ENCODE assay signal across 1 cellular context in genomic region chr6:149963462-149964242, GRCh38.
TF ChIP-seq lines count a peak whose summit lies in the region.

Gene ULBP1, plus strand, starts transcription at chr6:149963943. Its CDS starts 107 bp downstream, at chr6:149964050.

TF ChIP-seq in HEK293, 187 proteins besides CTCF, POLR2A, EP300 and RAD21 (continued from another document and continues in another):
- TF ChIP-seq ZNF513 (tag by site-specific recombination; IDR thresholded peaks at IDR 0.05) (no peak), PATZ1 (tag by site-specific recombination; IDR thresholded peaks at IDR 0.05) (peak; percentile 99), ZNF157 (tag by site-specific recombination; IDR thresholded peaks at IDR 0.05) (0 out of 2 replicates have a peak, but pooled peaks have one; percentile 15), ZSCAN4 (tag by site-specific recombination; IDR thresholded peaks at IDR 0.05) (no peak), PRDM10 (tag by site-specific recombination; IDR thresholded peaks at IDR 0.05) (peak; percentile 85), ZBTB20 (tag by site-specific recombination; IDR thresholded peaks at IDR 0.05) (peak; percentile 67; the same call in 1 of the 2 replicates), IKZF3 (tag by site-specific recombination; IDR thresholded peaks at IDR 0.05) (peak; percentile 90), ZNF248 (tag by site-specific recombination; IDR thresholded peaks at IDR 0.05) (no peak), ZNF302 (tag by site-specific recombination; IDR thresholded peaks at IDR 0.05; ENCODE audit: low read depth) (no peak; the same call in 1 of the 2 replicates), ZNF155 (tag by site-specific recombination; IDR thresholded peaks at IDR 0.05) (no peak), ZNF600 (tag by site-specific recombination; IDR thresholded peaks at IDR 0.05) (peak; percentile 80), ZEB2 (tag by site-specific recombination; IDR thresholded peaks at IDR 0.05) (peak; percentile 97), ZNF324 (tag by site-specific recombination; IDR thresholded peaks at IDR 0.05) (peak; percentile 97), ZNF76 (tag by site-specific recombination; IDR thresholded peaks at IDR 0.05; ENCODE audit: borderline replicate concordance, low read depth) (peak; percentile 58), KLF10 (tag by site-specific recombination; IDR thresholded peaks at IDR 0.05) (peak; percentile 96), MZF1 (tag by site-specific recombination; IDR thresholded peaks at IDR 0.05; ENCODE audit: borderline replicate concordance) (peak; percentile 62), SP7 (tag by site-specific recombination; IDR thresholded peaks at IDR 0.05) (peak; percentile 93), TCF7L2 (IDR thresholded peaks at IDR 0.05; ENCODE audit: borderline replicate concordance, low read depth, low read length) (no peak), ZNF394 (tag by site-specific recombination; IDR thresholded peaks at IDR 0.05; ENCODE audit: borderline replicate concordance) (peak; percentile 88), ZNF404 (tag by site-specific recombination; IDR thresholded peaks at IDR 0.05) (no peak), ZNF433 (tag by site-specific recombination; IDR thresholded peaks at IDR 0.05; ENCODE audit: low read depth) (no peak), ZNF18 (tag by site-specific recombination; IDR thresholded peaks at IDR 0.05) (peak; percentile 92), ZBTB44 (tag by site-specific recombination; IDR thresholded peaks at IDR 0.05) (peak; percentile 88), ZNF274 (IDR thresholded peaks at IDR 0.05; ENCODE audit: low read length) (no peak), ZNF274 (tag by site-specific recombination; IDR thresholded peaks at IDR 0.05; ENCODE audit: borderline replicate concordance) (no peak), ZNF792 (tag by site-specific recombination; IDR thresholded peaks at IDR 0.05) (peak; percentile 75; the same call in 1 of the 2 replicates), ZNF133 (tag by site-specific recombination; IDR thresholded peaks at IDR 0.05) (0 out of 2 replicates have a peak, but pooled peaks have one; percentile 11), ZSCAN30 (tag by site-specific recombination; IDR thresholded peaks at IDR 0.05) (peak; percentile 97), ZBTB21 (tag by site-specific recombination; IDR thresholded peaks at IDR 0.05) (peak; percentile 88), ZNF777 (tag by site-specific recombination; IDR thresholded peaks at IDR 0.05; ENCODE audit: borderline replicate concordance) (peak; percentile 70; the same call in 1 of the 2 replicates), WT1 (tag by site-specific recombination; IDR thresholded peaks at IDR 0.05) (peak; percentile 75), ZNF580 (tag by site-specific recombination; IDR thresholded peaks at IDR 0.05) (peak; percentile 75), ZFP41 (tag by site-specific recombination; IDR thresholded peaks at IDR 0.05; ENCODE audit: borderline replicate concordance) (no peak), ZNF626 (tag by site-specific recombination; IDR thresholded peaks at IDR 0.05) (no peak), ZNF530 (tag by site-specific recombination; IDR thresholded peaks at IDR 0.05; ENCODE audit: low read depth) (no peak), SETDB1 (IDR thresholded peaks at IDR 0.05; ENCODE audit: insufficient read length, low read length) (peak; percentile 74), YY2 (tag by site-specific recombination; IDR thresholded peaks at IDR 0.05) (peak; percentile 60), REST (tag by site-specific recombination; IDR thresholded peaks at IDR 0.05) (peak; percentile 47; the same call in 1 of the 2 replicates), MYNN (tag by site-specific recombination; IDR thresholded peaks at IDR 0.05; ENCODE audit: borderline replicate concordance) (0 out of 2 replicates have a peak, but pooled peaks have one; percentile 5), PRDM1 (tag by site-specific recombination; IDR thresholded peaks at IDR 0.05) (no peak), ZNF280D (tag by site-specific recombination; IDR thresholded peaks at IDR 0.05) (no peak), GLI2 (tag by site-specific recombination; IDR thresholded peaks at IDR 0.05; ENCODE audit: borderline replicate concordance, low read depth) (0 out of 2 replicates have a peak, but pooled peaks have one; percentile 39), ZNF221 (tag by site-specific recombination; IDR thresholded peaks at IDR 0.05; ENCODE audit: borderline replicate concordance) (no peak), EGR2 (tag by site-specific recombination; IDR thresholded peaks at IDR 0.05; ENCODE audit: low read depth) (peak; percentile 81), ZNF37A (tag by site-specific recombination; IDR thresholded peaks at IDR 0.05) (no peak)
